1 cellular context compared by ENCODE assay signal in genomic region chr9:128065907-128066712, GRCh38.
TF ChIP-seq lines count a peak whose summit lies in the region.

No MANE protein-coding gene starts in this region.

TF ChIP-seq in K562, 482 proteins besides CTCF, POLR2A, EP300 and RAD21 (continued from another document and continues in another):
- TF ChIP-seq RREB1 (CRISPR knock-in tag; IDR thresholded peaks at IDR 0.05) = no peak; the same call in 1 of the 2 replicates
- no peak for TF ChIP-seq NONO (IDR thresholded peaks at IDR 0.05; ENCODE audit: low read depth in 2 of 2, low read length in 1 of 2)
- no peak for TF ChIP-seq IRF2 (CRISPR knock-in tag; IDR thresholded peaks at IDR 0.05)
- TF ChIP-seq ATF1 (CRISPR knock-in tag; IDR thresholded peaks at IDR 0.05) = no peak
- no peak for TF ChIP-seq ATF1 (tag; IDR thresholded peaks at IDR 0.05)
- 0 out of 2 replicates have a peak, but pooled peaks have one; percentile 41 for TF ChIP-seq NFXL1 (CRISPR knock-in tag; IDR thresholded peaks at IDR 0.05)
- no peak for TF ChIP-seq THRB (CRISPR knock-in tag; conservative IDR thresholded peaks at IDR 0.05)
- no peak for TF ChIP-seq DLX4 (CRISPR knock-in tag; IDR thresholded peaks at IDR 0.05)
- no peak for TF ChIP-seq ZNF165 (CRISPR knock-in tag; IDR thresholded peaks at IDR 0.05; ENCODE audit: borderline replicate concordance)
- TF ChIP-seq HMGN3 (IDR thresholded peaks at IDR 0.05; ENCODE audit: borderline replicate concordance, extremely low read depth, insufficient read length, low read depth, low read length) = no peak
- TF ChIP-seq MXD1 (CRISPR knock-in tag; IDR thresholded peaks at IDR 0.05; ENCODE audit: borderline replicate concordance, poor library complexity, severe bottlenecking) = no peak
- TF ChIP-seq POLR3A (IDR thresholded peaks at IDR 0.05; ENCODE audit: borderline replicate concordance, extremely low read depth, insufficient read depth, insufficient read length) = no peak
- TF ChIP-seq ZFP30 (CRISPR knock-in tag; IDR thresholded peaks at IDR 0.05; ENCODE audit: borderline replicate concordance) = no peak
- TF ChIP-seq ZNF830 (CRISPR knock-in tag; IDR thresholded peaks at IDR 0.05) = no peak
- 0 out of 2 replicates have a peak, but pooled peaks have one; percentile 24 for TF ChIP-seq ETS1 (conservative IDR thresholded peaks at IDR 0.05; ENCODE audit: control insufficient read depth, low read depth, low read length)
- TF ChIP-seq RBM25 (IDR thresholded peaks at IDR 0.05; ENCODE audit: low read depth, low read length, severe bottlenecking) = no peak
- TF ChIP-seq PYGO2 (tag; IDR thresholded peaks at IDR 0.05) = no peak
- 0 out of 2 replicates have a peak, but pooled peaks have one; percentile 18 for TF ChIP-seq ZNF134 (CRISPR knock-in tag; conservative IDR thresholded peaks at IDR 0.05)
- TF ChIP-seq FUS (optimal IDR thresholded peaks at IDR 0.05; ENCODE audit: low read depth, low read length) = no peak
- no peak for TF ChIP-seq POLR2B (IDR thresholded peaks at IDR 0.05; ENCODE audit: low read depth, partially characterized antibody)
- no peak for TF ChIP-seq ZNF609 (CRISPR knock-in tag; IDR thresholded peaks at IDR 0.05; ENCODE audit: borderline replicate concordance)
- TF ChIP-seq MCM7 (IDR thresholded peaks at IDR 0.05) = no peak
- TF ChIP-seq MTA2 (IDR thresholded peaks at IDR 0.05; ENCODE audit: low read depth) = no peak
- TF ChIP-seq ZBTB7A (IDR thresholded peaks at IDR 0.05; ENCODE audit: borderline replicate concordance, control insufficient read depth, low read depth, low read length) = peak; percentile 90
- peak; percentile 20; the same call in 1 of the 2 replicates for TF ChIP-seq ZNF239 (CRISPR knock-in tag; IDR thresholded peaks at IDR 0.05)
- no peak for TF ChIP-seq GATAD2A (IDR thresholded peaks at IDR 0.05)
- no peak for TF ChIP-seq CC2D1A (IDR thresholded peaks at IDR 0.05)
- TF ChIP-seq SMAD3 (CRISPR knock-in tag; conservative IDR thresholded peaks at IDR 0.05) = no peak
- no peak for TF ChIP-seq FOXA1 (IDR thresholded peaks at IDR 0.05; ENCODE audit: borderline replicate concordance)
- no peak for TF ChIP-seq HNRNPH1 (optimal IDR thresholded peaks at IDR 0.05; ENCODE audit: low read depth, low read length)
- TF ChIP-seq CUX1 (CRISPR knock-in tag; IDR thresholded peaks at IDR 0.05) = no peak; the same call in 1 of the 2 replicates
- TF ChIP-seq PHF21A (IDR thresholded peaks at IDR 0.05; ENCODE audit: borderline replicate concordance, low read depth) = no peak
- no peak for TF ChIP-seq HES1 (IDR thresholded peaks at IDR 0.05; ENCODE audit: low read depth)
- no peak for TF ChIP-seq TRIM24 (IDR thresholded peaks at IDR 0.05)
- TF ChIP-seq CLOCK (CRISPR knock-in tag; IDR thresholded peaks at IDR 0.05; ENCODE audit: borderline replicate concordance) = no peak
- TF ChIP-seq PHF8 (IDR thresholded peaks at IDR 0.05; ENCODE audit: borderline replicate concordance, low read length) = no peak
